ENCODE assay signal across 8 cellular contexts in the genomic region with DNA sequence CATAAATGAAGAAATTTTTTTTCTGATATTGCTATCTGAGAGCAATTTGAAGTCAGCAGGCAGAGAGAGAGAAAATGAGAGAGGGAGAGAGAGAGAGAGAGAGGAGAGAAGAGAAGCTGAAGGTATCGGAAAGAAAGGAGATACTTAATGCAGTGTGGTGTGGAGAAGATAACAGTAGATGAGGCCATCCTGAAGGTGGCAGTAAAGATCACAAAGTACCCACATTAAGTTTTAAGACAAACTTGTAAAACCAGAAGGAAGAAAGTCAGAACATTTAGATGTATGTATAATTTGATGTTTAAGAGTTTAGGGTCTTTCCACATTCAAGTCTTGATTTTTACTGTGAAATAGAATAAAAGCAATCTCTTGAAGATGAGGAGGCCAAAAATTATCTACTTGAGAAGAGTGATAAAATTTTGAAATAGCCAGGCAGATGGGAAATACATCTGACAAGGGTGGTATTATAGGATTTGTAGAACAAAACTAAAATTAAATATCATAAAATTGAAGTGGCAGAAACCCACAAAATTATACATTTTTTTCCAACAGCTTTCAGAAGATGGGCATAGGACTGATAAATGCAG.
DNase-seq lines count a peak whose midpoint lies in the region; ATAC-seq and TF ChIP-seq lines count a peak whose summit lies in the region.

No MANE protein-coding gene starts in this region.

- POLR2A ChIA-PET in PC-3 (lab: Charles Lee; ENCODE audit: unreplicated experiment): no interaction called here

- CTCF ChIA-PET in PC-3 (lab: Charles Lee): interaction anchor here (0.6 kb wide), 1 partner anchor 19 kb away, joined by 4 read pairs; no protein-coding TSS in a partner anchor

- TF ChIP-seq POLR2A in heart left ventricle (IDR thresholded peaks at IDR 0.05) (no peak), erythroblast (IDR thresholded peaks at IDR 0.05; ENCODE audit: low read length) (no peak)

- no peaks in the 10 kb centered on the region for H4K20me1 ChIP-seq in PC-3 (ENCODE audit: low read length)

- H3K4me3 ChIP-seq in heart left ventricle (no peak overlapping the region), PC-3 (ENCODE audit: low read length) (no peak overlapping the region)

- no peaks in the 10 kb centered on the region for H3K79me2 ChIP-seq in PC-3 (ENCODE audit: low read length)

- no peaks in the 10 kb centered on the region for H3K36me3 Mint-ChIP-seq in stimulated activated effector memory CD8-positive, alpha-beta T cell treated with anti-CD3 and anti-CD28 coated beads, Interleukin-12 subunit alpha, Interleukin-12 subunit beta, amount 100 ng/mL, for 72 hours

- H3K9me3 Mint-ChIP-seq in stimulated activated effector memory CD8-positive, alpha-beta T cell treated with anti-CD3 and anti-CD28 coated beads, Interleukin-12 subunit alpha, Interleukin-12 subunit beta, amount 100 ng/mL, for 72 hours: peaks cover 4% of the 10 kb centered on the region

- 14 to 20% (median 17%) methylated on average over 1 of the region's 1 CpG for WGBS in heart left ventricle, 4 donors

- no peak for ATAC-seq in heart left ventricle
- no peak for ATAC-seq in left ventricle myocardium superior
- peak; percentile 62 for ATAC-seq in HG03175 (IDR thresholded peaks at IDR 0.05; ENCODE audit: unreplicated experiment)
- peak; percentile 94 for ATAC-seq in PC-3
- ATAC-seq in stimulated activated effector memory CD8-positive, alpha-beta T cell treated with anti-CD3 and anti-CD28 coated beads, Interleukin-12 subunit alpha, Interleukin-12 subunit beta, amount 100 ng/mL, for 72 hours: peak; percentile 62
- ATAC-seq in HG02981 (IDR thresholded peaks at IDR 0.05; ENCODE audit: unreplicated experiment): no peak

- H3F3A ChIP-seq in PC-3 (ENCODE audit: low read length, unreplicated experiment): no peaks in the 10 kb centered on the region

- H3K4me1 Mint-ChIP-seq in stimulated activated effector memory CD8-positive, alpha-beta T cell treated with anti-CD3 and anti-CD28 coated beads, Interleukin-12 subunit alpha, Interleukin-12 subunit beta, amount 100 ng/mL, for 72 hours: no peaks in the 10 kb centered on the region

- H3K27ac ChIP-seq in heart left ventricle (no peak overlapping the region), PC-3 (ENCODE audit: low read length) (no peak overlapping the region)

- H3K9me3 ChIP-seq in heart left ventricle (no peaks in the 10 kb centered on the region), PC-3 (ENCODE audit: low read length) (no peaks in the 10 kb centered on the region)

- no peak overlapping the region for H3K4me3 Mint-ChIP-seq in stimulated activated effector memory CD8-positive, alpha-beta T cell treated with anti-CD3 and anti-CD28 coated beads, Interleukin-12 subunit alpha, Interleukin-12 subunit beta, amount 100 ng/mL, for 72 hours

- no peaks in the 10 kb centered on the region for H3K36me3 ChIP-seq in heart left ventricle
- H3K36me3 ChIP-seq in PC-3 (ENCODE audit: low read depth, low read length): no peaks in the 10 kb centered on the region

- H3K27ac Mint-ChIP-seq in stimulated activated effector memory CD8-positive, alpha-beta T cell treated with anti-CD3 and anti-CD28 coated beads, Interleukin-12 subunit alpha, Interleukin-12 subunit beta, amount 100 ng/mL, for 72 hours: no peak overlapping the region

- H3K9me2 ChIP-seq in PC-3 (replicated peaks; ENCODE audit: low read length): no peaks in the 10 kb centered on the region

- TF ChIP-seq CTCF in heart left ventricle (IDR thresholded peaks at IDR 0.05) (peak; percentile 12 to 63 (median 42)), PC-3 (conservative IDR thresholded peaks at IDR 0.05; ENCODE audit: low read depth, low read length) (peak; percentile 75)

- DNase-seq in heart left ventricle (no peak), left ventricle myocardium superior (no peak), PC-3 (peak; percentile 63), erythroblast (lab: John Stamatoyannopoulos, UW) (peak; percentile 41 to 52), NCI-H226 (no peak)
- DNase-seq in stimulated activated effector memory CD8-positive, alpha-beta T cell treated with anti-CD3 and anti-CD28 coated beads, Interleukin-12 subunit alpha, Interleukin-12 subunit beta, amount 100 ng/mL, for 72 hours (ENCODE audit: low spot score in 2 of 2): no peak

- H3K4me1 ChIP-seq in heart left ventricle (no peaks in the 10 kb centered on the region), PC-3 (ENCODE audit: insufficient read depth, low read length) (no peaks in the 10 kb centered on the region)

- H3K27me3 ChIP-seq in heart left ventricle (peaks cover 0 to 10% (median 0%) of the 10 kb centered on the region in 9 donors), PC-3 (ENCODE audit: low read length) (no peaks in the 10 kb centered on the region)

- intact Hi-C loops in heart left ventricle (cut with DNase I) (loop anchor here in 5 of 10 donors (5.0 to 10.0 kb wide), 2 partner anchors 658 to 661 kb away; no protein-coding TSS in a partner anchor), left ventricle myocardium superior (cut with micrococcal nuclease) (no loop called here), PC-3 (cut with micrococcal nuclease) (loop anchor here (1.0 to 5.0 kb wide), 4 partner anchors 114 to 661 kb away; no protein-coding TSS in a partner anchor)

- H2AFZ ChIP-seq in PC-3 (ENCODE audit: low read length): no peak overlapping the region; the same call in 1 of the 2 replicates

- no peak overlapping the region; the same call in 1 of the 2 replicates for H3K4me2 ChIP-seq in PC-3 (ENCODE audit: low read length)

- no peak overlapping the region for H3K9ac ChIP-seq in PC-3 (ENCODE audit: low read length)

- BruUV-seq in PC-3 (replicated peaks; lab: Mats Ljungman, UMichigan): no TSS peak

Comparison
In these comparisons a context has a peak if more than half of its experiments do, and no peak if none do; other contexts are left out.
1. ATAC-seq: peak in HG03175 (single experiment), PC-3 (single experiment) and stimulated activated effector memory CD8-positive, alpha-beta T cell treated with anti-CD3 and anti-CD28 coated beads, Interleukin-12 subunit alpha, Interleukin-12 subunit beta, amount 100 ng/mL, for 72 hours (single experiment); none in heart left ventricle (0 of 4), left ventricle myocardium superior (single experiment) and HG02981 (single experiment).
2. DNase-seq: peak in PC-3 (single experiment) and erythroblast (2 of 2); none in heart left ventricle (0 of 5), left ventricle myocardium superior (single experiment), stimulated activated effector memory CD8-positive, alpha-beta T cell treated with anti-CD3 and anti-CD28 coated beads, Interleukin-12 subunit alpha, Interleukin-12 subunit beta, amount 100 ng/mL, for 72 hours (0 of 2) and NCI-H226 (single experiment).